ENCODE assay signal across 8 cellular contexts in the genomic region with DNA sequence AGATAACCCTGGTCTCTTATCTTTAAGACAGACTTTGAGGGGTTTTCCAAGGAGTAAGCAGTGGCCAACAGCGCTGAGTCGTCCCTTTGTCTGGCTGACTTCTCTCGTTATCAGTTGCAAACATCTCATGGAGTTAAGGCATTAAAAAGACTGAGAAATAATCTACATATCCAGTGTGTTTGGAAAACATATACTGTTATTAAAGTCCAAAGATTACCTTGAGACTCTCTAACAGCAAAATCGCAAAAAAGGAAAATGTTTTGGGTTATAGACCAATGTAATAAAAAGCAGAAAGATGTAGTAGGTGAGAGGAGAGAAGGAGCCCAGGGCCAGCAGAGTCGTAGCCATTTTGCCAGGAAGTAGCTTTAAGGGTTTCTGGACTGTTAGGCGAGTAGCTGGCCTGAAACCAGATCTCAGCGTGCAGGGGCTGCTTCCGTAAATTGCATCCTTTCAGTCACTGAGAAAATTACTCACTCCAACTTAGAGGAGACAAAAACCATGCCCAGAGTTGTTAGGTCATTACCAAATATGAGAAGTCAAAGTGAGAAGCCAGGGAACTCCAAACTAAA. TPM values are rescaled to one million over a fixed set of nuclear protein-coding genes. Genes with fewer than 3 reads are reported as not detected.
DNase-seq lines count a peak whose midpoint lies in the region; ATAC-seq and TF ChIP-seq lines count a peak whose summit lies in the region.

No MANE protein-coding gene starts in this region.

- no peak for TF ChIP-seq CTCF in astrocyte of the spinal cord (IDR thresholded peaks at IDR 0.05; ENCODE audit: low read depth, low read length)

- intact Hi-C loops in sciatic nerve (cut with DNase I): no loop called here

- peak; percentile 40 for ATAC-seq in sciatic nerve
- ATAC-seq in HG02588 (IDR thresholded peaks at IDR 0.05; ENCODE audit: unreplicated experiment): no peak
- ATAC-seq in GM18858 (IDR thresholded peaks at IDR 0.05; ENCODE audit: unreplicated experiment): no peak

- in situ Hi-C loops in astrocyte of the spinal cord (cut with HindIII; ENCODE audit: low sequenced_read_pairs): no loop called here

- DNase-seq in DMS 273 (lab: John Stamatoyannopoulos, UW; ENCODE audit: unreplicated experiment) (peak; percentile 44), DMS 273 treated with DMSO at 0.1 percent for 48 hours (lab: John Stamatoyannopoulos, UW) (no peak), HT1080 (ENCODE audit: low read depth) (peak; percentile 53), astrocyte of the spinal cord (ENCODE audit: low read depth, low spot score) (peak; percentile 64), sciatic nerve (ENCODE audit: low spot score) (no peak), KG1 (lab: John Stamatoyannopoulos, UW) (no peak)

- H3K4me3 ChIP-seq in astrocyte of the spinal cord (ENCODE audit: low read depth, low read length): no peak overlapping the region

RNA-seq across cellular contexts. Expression of a gene that starts 24.6 kb away (rescaled TPM):
- total RNA-seq in HT1080 (2014; rRNA removed; shearing (Covaris generic)): 0.02 TPM in 1 of 2 replicates, not detected in the other
- 0.07 TPM in 2 replicates for polyA plus RNA-seq in HT1080 (2015; cell fraction: cytosol; rRNA removed)
- 0.13 and 0.42 TPM in 2 replicates for polyA plus RNA-seq in HT1080 (2015; cell fraction: nucleus; rRNA removed)
- 0.98 TPM for total RNA-seq in sciatic nerve

RNA-seq across cellular contexts. Expression of a gene that starts 39.1 kb away (rescaled TPM):
- total RNA-seq in HT1080 (2014; rRNA removed; shearing (Covaris generic)): 82.7 and 88.5 TPM in 2 replicates
- 53.5 and 53.7 TPM in 2 replicates for polyA plus RNA-seq in HT1080 (2015; cell fraction: cytosol; rRNA removed)
- 43.0 and 46.5 TPM in 2 replicates for polyA plus RNA-seq in HT1080 (2015; cell fraction: nucleus; rRNA removed)
- 30.8 TPM for total RNA-seq in sciatic nerve

Comparison
In these comparisons a context has a peak if more than half of its experiments do, and no peak if none do; other contexts are left out.
1. DNase-seq: peak in DMS 273 (single experiment), HT1080 (single experiment) and astrocyte of the spinal cord (single experiment); none in DMS 273 treated with DMSO at 0.1 percent for 48 hours (single experiment), sciatic nerve (single experiment) and KG1 (single experiment).